1 cellular context compared by ENCODE assay signal in the genomic region with DNA sequence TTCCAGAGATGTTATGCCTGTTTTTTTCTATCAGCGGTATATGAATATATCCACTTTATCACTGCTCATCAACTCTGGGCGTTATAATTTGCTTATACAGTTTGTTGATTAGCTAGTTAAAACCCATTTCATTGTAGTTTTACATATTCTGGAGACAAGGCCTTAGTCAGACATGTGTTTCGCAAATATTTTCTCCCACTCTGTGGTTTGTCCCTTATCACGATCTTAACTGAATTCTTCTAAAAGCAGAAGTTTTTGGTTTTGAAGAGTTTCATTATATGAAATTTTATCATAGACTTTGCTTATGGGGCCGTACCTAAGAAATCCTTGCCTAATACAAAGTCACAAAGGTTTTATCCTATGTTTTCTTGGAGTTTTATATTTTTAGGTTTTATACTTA.
TF ChIP-seq lines count a peak whose summit lies in the region.

No MANE protein-coding gene starts in this region.

TF ChIP-seq in GM12878, 131 proteins besides CTCF, POLR2A, EP300 and RAD21 (continued from another document and continues in another):
- TF ChIP-seq, protein P1, sequence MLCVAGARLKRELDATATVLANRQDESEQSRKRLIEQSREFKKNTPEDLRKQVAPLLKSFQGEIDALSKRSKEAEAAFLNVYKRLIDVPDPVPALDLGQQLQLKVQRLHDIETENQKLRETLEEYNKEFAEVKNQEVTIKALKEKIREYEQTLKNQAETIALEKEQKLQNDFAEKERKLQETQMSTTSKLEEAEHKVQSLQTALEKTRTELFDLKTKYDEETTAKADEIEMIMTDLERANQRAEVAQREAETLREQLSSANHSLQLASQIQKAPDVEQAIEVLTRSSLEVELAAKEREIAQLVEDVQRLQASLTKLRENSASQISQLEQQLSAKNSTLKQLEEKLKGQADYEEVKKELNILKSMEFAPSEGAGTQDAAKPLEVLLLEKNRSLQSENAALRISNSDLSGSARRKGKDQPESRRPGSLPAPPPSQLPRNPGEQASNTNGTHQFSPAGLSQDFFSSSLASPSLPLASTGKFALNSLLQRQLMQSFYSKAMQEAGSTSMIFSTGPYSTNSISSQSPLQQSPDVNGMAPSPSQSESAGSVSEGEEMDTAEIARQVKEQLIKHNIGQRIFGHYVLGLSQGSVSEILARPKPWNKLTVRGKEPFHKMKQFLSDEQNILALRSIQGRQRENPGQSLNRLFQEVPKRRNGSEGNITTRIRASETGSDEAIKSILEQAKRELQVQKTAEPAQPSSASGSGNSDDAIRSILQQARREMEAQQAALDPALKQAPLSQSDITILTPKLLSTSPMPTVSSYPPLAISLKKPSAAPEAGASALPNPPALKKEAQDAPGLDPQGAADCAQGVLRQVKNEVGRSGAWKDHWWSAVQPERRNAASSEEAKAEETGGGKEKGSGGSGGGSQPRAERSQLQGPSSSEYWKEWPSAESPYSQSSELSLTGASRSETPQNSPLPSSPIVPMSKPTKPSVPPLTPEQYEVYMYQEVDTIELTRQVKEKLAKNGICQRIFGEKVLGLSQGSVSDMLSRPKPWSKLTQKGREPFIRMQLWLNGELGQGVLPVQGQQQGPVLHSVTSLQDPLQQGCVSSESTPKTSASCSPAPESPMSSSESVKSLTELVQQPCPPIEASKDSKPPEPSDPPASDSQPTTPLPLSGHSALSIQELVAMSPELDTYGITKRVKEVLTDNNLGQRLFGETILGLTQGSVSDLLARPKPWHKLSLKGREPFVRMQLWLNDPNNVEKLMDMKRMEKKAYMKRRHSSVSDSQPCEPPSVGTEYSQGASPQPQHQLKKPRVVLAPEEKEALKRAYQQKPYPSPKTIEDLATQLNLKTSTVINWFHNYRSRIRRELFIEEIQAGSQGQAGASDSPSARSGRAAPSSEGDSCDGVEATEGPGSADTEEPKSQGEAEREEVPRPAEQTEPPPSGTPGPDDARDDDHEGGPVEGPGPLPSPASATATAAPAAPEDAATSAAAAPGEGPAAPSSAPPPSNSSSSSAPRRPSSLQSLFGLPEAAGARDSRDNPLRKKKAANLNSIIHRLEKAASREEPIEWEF (IDR thresholded peaks at IDR 0.05; ENCODE audit: insufficient replicate concordance, low read depth, low read length), result no peak
- no peak for TF ChIP-seq SIX5 (IDR thresholded peaks at IDR 0.05; ENCODE audit: low read depth, low read length, severe bottlenecking)
- no peak for TF ChIP-seq CREB1 (IDR thresholded peaks at IDR 0.05; ENCODE audit: low read depth)
- TF ChIP-seq ATF7 (IDR thresholded peaks at IDR 0.05; ENCODE audit: low read depth), result no peak
- TF ChIP-seq, protein P2, sequence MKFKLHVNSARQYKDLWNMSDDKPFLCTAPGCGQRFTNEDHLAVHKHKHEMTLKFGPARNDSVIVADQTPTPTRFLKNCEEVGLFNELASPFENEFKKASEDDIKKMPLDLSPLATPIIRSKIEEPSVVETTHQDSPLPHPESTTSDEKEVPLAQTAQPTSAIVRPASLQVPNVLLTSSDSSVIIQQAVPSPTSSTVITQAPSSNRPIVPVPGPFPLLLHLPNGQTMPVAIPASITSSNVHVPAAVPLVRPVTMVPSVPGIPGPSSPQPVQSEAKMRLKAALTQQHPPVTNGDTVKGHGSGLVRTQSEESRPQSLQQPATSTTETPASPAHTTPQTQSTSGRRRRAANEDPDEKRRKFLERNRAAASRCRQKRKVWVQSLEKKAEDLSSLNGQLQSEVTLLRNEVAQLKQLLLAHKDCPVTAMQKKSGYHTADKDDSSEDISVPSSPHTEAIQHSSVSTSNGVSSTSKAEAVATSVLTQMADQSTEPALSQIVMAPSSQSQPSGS (IDR thresholded peaks at IDR 0.05; ENCODE audit: low read length), result 0 out of 2 replicates have a peak, but pooled peaks have one; percentile 27
- TF ChIP-seq NBN (IDR thresholded peaks at IDR 0.05), result no peak
- TF ChIP-seq, protein P3, sequence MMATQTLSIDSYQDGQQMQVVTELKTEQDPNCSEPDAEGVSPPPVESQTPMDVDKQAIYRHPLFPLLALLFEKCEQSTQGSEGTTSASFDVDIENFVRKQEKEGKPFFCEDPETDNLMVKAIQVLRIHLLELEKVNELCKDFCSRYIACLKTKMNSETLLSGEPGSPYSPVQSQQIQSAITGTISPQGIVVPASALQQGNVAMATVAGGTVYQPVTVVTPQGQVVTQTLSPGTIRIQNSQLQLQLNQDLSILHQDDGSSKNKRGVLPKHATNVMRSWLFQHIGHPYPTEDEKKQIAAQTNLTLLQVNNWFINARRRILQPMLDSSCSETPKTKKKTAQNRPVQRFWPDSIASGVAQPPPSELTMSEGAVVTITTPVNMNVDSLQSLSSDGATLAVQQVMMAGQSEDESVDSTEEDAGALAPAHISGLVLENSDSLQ (IDR thresholded peaks at IDR 0.05), result no peak
- peak; percentile 67; the same call in 1 of the 2 replicates for TF ChIP-seq FOXM1 (IDR thresholded peaks at IDR 0.05; ENCODE audit: low read depth, low read length)
- TF ChIP-seq, protein P4, sequence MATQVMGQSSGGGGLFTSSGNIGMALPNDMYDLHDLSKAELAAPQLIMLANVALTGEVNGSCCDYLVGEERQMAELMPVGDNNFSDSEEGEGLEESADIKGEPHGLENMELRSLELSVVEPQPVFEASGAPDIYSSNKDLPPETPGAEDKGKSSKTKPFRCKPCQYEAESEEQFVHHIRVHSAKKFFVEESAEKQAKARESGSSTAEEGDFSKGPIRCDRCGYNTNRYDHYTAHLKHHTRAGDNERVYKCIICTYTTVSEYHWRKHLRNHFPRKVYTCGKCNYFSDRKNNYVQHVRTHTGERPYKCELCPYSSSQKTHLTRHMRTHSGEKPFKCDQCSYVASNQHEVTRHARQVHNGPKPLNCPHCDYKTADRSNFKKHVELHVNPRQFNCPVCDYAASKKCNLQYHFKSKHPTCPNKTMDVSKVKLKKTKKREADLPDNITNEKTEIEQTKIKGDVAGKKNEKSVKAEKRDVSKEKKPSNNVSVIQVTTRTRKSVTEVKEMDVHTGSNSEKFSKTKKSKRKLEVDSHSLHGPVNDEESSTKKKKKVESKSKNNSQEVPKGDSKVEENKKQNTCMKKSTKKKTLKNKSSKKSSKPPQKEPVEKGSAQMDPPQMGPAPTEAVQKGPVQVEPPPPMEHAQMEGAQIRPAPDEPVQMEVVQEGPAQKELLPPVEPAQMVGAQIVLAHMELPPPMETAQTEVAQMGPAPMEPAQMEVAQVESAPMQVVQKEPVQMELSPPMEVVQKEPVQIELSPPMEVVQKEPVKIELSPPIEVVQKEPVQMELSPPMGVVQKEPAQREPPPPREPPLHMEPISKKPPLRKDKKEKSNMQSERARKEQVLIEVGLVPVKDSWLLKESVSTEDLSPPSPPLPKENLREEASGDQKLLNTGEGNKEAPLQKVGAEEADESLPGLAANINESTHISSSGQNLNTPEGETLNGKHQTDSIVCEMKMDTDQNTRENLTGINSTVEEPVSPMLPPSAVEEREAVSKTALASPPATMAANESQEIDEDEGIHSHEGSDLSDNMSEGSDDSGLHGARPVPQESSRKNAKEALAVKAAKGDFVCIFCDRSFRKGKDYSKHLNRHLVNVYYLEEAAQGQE (IDR thresholded peaks at IDR 0.05; ENCODE audit: low read depth, low read length), result no peak
- TF ChIP-seq CHD4 (IDR thresholded peaks at IDR 0.05), result no peak
- TF ChIP-seq, protein P5, sequence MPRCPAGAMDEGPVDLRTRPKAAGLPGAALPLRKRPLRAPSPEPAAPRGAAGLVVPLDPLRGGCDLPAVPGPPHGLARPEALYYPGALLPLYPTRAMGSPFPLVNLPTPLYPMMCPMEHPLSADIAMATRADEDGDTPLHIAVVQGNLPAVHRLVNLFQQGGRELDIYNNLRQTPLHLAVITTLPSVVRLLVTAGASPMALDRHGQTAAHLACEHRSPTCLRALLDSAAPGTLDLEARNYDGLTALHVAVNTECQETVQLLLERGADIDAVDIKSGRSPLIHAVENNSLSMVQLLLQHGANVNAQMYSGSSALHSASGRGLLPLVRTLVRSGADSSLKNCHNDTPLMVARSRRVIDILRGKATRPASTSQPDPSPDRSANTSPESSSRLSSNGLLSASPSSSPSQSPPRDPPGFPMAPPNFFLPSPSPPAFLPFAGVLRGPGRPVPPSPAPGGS (IDR thresholded peaks at IDR 0.05; ENCODE audit: borderline replicate concordance, insufficient read depth, low read depth, low read length, poor library complexity, severe bottlenecking), result no peak
- no peak for TF ChIP-seq NR2F1 (conservative IDR thresholded peaks at IDR 0.05)
- TF ChIP-seq SIN3A (IDR thresholded peaks at IDR 0.05; ENCODE audit: low read depth, low read length), result no peak
- TF ChIP-seq, protein P6, sequence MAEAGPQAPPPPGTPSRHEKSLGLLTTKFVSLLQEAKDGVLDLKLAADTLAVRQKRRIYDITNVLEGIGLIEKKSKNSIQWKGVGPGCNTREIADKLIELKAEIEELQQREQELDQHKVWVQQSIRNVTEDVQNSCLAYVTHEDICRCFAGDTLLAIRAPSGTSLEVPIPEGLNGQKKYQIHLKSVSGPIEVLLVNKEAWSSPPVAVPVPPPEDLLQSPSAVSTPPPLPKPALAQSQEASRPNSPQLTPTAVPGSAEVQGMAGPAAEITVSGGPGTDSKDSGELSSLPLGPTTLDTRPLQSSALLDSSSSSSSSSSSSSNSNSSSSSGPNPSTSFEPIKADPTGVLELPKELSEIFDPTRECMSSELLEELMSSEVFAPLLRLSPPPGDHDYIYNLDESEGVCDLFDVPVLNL (IDR thresholded peaks at IDR 0.05; ENCODE audit: low read depth, low read length), result no peak
- TF ChIP-seq, protein P7, sequence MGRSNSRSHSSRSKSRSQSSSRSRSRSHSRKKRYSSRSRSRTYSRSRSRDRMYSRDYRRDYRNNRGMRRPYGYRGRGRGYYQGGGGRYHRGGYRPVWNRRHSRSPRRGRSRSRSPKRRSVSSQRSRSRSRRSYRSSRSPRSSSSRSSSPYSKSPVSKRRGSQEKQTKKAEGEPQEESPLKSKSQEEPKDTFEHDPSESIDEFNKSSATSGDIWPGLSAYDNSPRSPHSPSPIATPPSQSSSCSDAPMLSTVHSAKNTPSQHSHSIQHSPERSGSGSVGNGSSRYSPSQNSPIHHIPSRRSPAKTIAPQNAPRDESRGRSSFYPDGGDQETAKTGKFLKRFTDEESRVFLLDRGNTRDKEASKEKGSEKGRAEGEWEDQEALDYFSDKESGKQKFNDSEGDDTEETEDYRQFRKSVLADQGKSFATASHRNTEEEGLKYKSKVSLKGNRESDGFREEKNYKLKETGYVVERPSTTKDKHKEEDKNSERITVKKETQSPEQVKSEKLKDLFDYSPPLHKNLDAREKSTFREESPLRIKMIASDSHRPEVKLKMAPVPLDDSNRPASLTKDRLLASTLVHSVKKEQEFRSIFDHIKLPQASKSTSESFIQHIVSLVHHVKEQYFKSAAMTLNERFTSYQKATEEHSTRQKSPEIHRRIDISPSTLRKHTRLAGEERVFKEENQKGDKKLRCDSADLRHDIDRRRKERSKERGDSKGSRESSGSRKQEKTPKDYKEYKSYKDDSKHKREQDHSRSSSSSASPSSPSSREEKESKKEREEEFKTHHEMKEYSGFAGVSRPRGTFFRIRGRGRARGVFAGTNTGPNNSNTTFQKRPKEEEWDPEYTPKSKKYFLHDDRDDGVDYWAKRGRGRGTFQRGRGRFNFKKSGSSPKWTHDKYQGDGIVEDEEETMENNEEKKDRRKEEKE (IDR thresholded peaks at IDR 0.05), result no peak
- no peak for TF ChIP-seq TCF7 (IDR thresholded peaks at IDR 0.05; ENCODE audit: borderline replicate concordance)
- TF ChIP-seq CHD2 (IDR thresholded peaks at IDR 0.05; ENCODE audit: borderline replicate concordance, low read depth, low read length), result no peak
- TF ChIP-seq JUNB (IDR thresholded peaks at IDR 0.05), result no peak; the same call in 1 of the 2 replicates
- TF ChIP-seq, protein P8, sequence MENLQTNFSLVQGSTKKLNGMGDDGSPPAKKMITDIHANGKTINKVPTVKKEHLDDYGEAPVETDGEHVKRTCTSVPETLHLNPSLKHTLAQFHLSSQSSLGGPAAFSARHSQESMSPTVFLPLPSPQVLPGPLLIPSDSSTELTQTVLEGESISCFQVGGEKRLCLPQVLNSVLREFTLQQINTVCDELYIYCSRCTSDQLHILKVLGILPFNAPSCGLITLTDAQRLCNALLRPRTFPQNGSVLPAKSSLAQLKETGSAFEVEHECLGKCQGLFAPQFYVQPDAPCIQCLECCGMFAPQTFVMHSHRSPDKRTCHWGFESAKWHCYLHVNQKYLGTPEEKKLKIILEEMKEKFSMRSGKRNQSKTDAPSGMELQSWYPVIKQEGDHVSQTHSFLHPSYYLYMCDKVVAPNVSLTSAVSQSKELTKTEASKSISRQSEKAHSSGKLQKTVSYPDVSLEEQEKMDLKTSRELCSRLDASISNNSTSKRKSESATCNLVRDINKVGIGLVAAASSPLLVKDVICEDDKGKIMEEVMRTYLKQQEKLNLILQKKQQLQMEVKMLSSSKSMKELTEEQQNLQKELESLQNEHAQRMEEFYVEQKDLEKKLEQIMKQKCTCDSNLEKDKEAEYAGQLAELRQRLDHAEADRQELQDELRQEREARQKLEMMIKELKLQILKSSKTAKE (IDR thresholded peaks at IDR 0.05; ENCODE audit: low read depth, poor library complexity, severe bottlenecking), result no peak
- 0 out of 2 replicates have a peak, but pooled peaks have one; percentile 16 for TF ChIP-seq CREM (IDR thresholded peaks at IDR 0.05; ENCODE audit: low read depth)
- no peak for TF ChIP-seq TARDBP (IDR thresholded peaks at IDR 0.05; ENCODE audit: borderline replicate concordance)
- TF ChIP-seq, protein P9, sequence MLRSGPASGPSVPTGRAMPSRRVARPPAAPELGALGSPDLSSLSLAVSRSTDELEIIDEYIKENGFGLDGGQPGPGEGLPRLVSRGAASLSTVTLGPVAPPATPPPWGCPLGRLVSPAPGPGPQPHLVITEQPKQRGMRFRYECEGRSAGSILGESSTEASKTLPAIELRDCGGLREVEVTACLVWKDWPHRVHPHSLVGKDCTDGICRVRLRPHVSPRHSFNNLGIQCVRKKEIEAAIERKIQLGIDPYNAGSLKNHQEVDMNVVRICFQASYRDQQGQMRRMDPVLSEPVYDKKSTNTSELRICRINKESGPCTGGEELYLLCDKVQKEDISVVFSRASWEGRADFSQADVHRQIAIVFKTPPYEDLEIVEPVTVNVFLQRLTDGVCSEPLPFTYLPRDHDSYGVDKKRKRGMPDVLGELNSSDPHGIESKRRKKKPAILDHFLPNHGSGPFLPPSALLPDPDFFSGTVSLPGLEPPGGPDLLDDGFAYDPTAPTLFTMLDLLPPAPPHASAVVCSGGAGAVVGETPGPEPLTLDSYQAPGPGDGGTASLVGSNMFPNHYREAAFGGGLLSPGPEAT (IDR thresholded peaks at IDR 0.05; ENCODE audit: low read depth), result no peak
- TF ChIP-seq, protein P10, sequence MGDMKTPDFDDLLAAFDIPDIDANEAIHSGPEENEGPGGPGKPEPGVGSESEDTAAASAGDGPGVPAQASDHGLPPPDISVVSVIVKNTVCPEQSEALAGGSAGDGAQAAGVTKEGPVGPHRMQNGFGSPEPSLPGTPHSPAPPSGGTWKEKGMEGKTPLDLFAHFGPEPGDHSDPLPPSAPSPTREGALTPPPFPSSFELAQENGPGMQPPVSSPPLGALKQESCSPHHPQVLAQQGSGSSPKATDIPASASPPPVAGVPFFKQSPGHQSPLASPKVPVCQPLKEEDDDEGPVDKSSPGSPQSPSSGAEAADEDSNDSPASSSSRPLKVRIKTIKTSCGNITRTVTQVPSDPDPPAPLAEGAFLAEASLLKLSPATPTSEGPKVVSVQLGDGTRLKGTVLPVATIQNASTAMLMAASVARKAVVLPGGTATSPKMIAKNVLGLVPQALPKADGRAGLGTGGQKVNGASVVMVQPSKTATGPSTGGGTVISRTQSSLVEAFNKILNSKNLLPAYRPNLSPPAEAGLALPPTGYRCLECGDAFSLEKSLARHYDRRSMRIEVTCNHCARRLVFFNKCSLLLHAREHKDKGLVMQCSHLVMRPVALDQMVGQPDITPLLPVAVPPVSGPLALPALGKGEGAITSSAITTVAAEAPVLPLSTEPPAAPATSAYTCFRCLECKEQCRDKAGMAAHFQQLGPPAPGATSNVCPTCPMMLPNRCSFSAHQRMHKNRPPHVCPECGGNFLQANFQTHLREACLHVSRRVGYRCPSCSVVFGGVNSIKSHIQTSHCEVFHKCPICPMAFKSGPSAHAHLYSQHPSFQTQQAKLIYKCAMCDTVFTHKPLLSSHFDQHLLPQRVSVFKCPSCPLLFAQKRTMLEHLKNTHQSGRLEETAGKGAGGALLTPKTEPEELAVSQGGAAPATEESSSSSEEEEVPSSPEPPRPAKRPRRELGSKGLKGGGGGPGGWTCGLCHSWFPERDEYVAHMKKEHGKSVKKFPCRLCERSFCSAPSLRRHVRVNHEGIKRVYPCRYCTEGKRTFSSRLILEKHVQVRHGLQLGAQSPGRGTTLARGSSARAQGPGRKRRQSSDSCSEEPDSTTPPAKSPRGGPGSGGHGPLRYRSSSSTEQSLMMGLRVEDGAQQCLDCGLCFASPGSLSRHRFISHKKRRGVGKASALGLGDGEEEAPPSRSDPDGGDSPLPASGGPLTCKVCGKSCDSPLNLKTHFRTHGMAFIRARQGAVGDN (IDR thresholded peaks at IDR 0.05), result no peak
